22 cellular contexts compared by ENCODE assay signal in genomic region chr18:24678113-24678512, GRCh38.
"Had no signal": no experiment of that assay in that cellular context is flagged by ENCODE, and none has a peak within 500 bp of the region (broad histone marks: within the 10 kb centered on the region; RNA-seq: fewer than 3 reads in every experiment).

No MANE protein-coding gene starts in this region.

- H3K36me3 Mint-ChIP-seq: activated naive CD4-positive, alpha-beta T cell treated with anti-CD3 and anti-CD28 coated beads, Interleukin-2, amount 50 U/mL, for 72 hours; brain had no signal

- H3K27ac Mint-ChIP-seq: activated CD8-positive, alpha-beta T cell treated with anti-CD3 and anti-CD28 coated beads for 36 hours; activated naive CD4-positive, alpha-beta T cell treated with anti-CD3 and anti-CD28 coated beads, Interleukin-2, amount 50 U/mL, for 72 hours; activated T-cell treated with anti-CD3 and anti-CD28 coated beads, Interleukin-2, amount 50 U/mL, for 72 hours; T-helper 1 cell treated with Interleukin-12 subunit alpha and Interleukin-12 subunit beta and Interleukin-4 antibody, amounts not matched to agents 30 μg/mL and 1 μg/mL, for 36 hours had no signal

- DNase-seq: activated CD4-positive, alpha-beta T cell treated with anti-CD3 and anti-CD28 coated beads for 4 hours; activated CD8-positive, alpha-beta memory T cell treated with anti-CD3 and anti-CD28 coated beads, Interleukin-2, amount 50 U/mL, for 4 hours; activated CD8-positive, alpha-beta T cell treated with anti-CD3 and anti-CD28 coated beads for 36 hours; activated naive CD4-positive, alpha-beta T cell treated with Interleukin-2 at 50 U/mL for 16 hours; activated T-cell treated with anti-CD3 and anti-CD28 coated beads, Interleukin-2, amount 50 U/mL, for 72 hours; KG1; NCI-H1048; NCI-H146; NCI-H187 treated with DMSO at 0.1 percent for 48 hours; NCI-H2081 treated with DMSO at 0.1 percent for 48 hours; NCI-H446; NCI-H524; Peyer's patch; Right ventricle myocardium superior; SJCRH30 had no signal

- H3K4me1 ChIP-seq: Peyer's patch had no signal

- H3K27ac ChIP-seq: Peyer's patch, RWPE1, SJCRH30 had no signal

- H3K36me3 ChIP-seq: Peyer's patch, SJCRH30 had no signal

- H3K4me3 Mint-ChIP-seq: activated CD8-positive, alpha-beta T cell treated with anti-CD3 and anti-CD28 coated beads for 36 hours; activated T-cell treated with anti-CD3 and anti-CD28 coated beads, Interleukin-2, amount 50 U/mL, for 72 hours; brain; T-helper 1 cell treated with Interleukin-12 subunit alpha and Interleukin-12 subunit beta and Interleukin-4 antibody, amounts not matched to agents 30 μg/mL and 1 μg/mL, for 36 hours had no signal

- H3K9me3 ChIP-seq: Peyer's patch, SJCRH30 had no signal

- FAIRE-seq: astrocyte had no signal

- H3K4me3 ChIP-seq: Peyer's patch, SJCRH30 had no signal

- H3K27me3 ChIP-seq: Peyer's patch, SJCRH30 had no signal

- H3K9me3 Mint-ChIP-seq: activated CD8-positive, alpha-beta T cell treated with anti-CD3 and anti-CD28 coated beads for 36 hours; T-helper 1 cell treated with Interleukin-12 subunit alpha and Interleukin-12 subunit beta and Interleukin-4 antibody, amounts not matched to agents 30 μg/mL and 1 μg/mL, for 36 hours had no signal

- ATAC-seq: activated CD4-positive, CD25-positive, alpha-beta regulatory T cell treated with anti-CD3 and anti-CD28 coated beads, Interleukin-2, amount 50 U/mL, for 24 hours; activated CD8-positive, alpha-beta T cell treated with anti-CD3 and anti-CD28 coated beads for 36 hours; SK-N-SH treated with all-trans-retinoic acid at 6 μM for 48 hours had no signal
